In genomic region chr3:15345051-15345607, GRCh38 we compare ENCODE assay signal across 9 cellular contexts. TPM values are rescaled to one million over a fixed set of nuclear protein-coding genes. Genes with fewer than 3 reads are reported as not detected.
A peak's percentile ranks its signal among the peaks of the same experiment; 100 is the strongest.
DNase-seq lines count a peak whose midpoint lies in the region; ATAC-seq and FAIRE-seq lines count a peak whose summit lies in the region.
"Had no signal": no experiment of that assay in that cellular context is flagged by ENCODE, and none has a peak within 500 bp of the region (broad histone marks: within the 10 kb centered on the region; RNA-seq: fewer than 3 reads in every experiment).

No MANE protein-coding gene starts in this region.

- H3K14ac ChIP-seq in neuronal stem cell (ENCODE audit: low read length), result no peak overlapping the region

- H3K4me1 ChIP-seq in naive thymus-derived CD4-positive, alpha-beta T cell (ENCODE audit: control insufficient read depth in 2 of 2, insufficient read depth in 2 of 2, low read length in 2 of 2), result peaks cover 34 to 37% of the 10 kb centered on the region in 2 donors
- no peaks in the 10 kb centered on the region for H3K4me1 ChIP-seq in neuronal stem cell (ENCODE audit: control insufficient read depth in 2 of 2, insufficient read depth in 1 of 2, low read depth in 1 of 2, low read length in 2 of 2)

- no peak overlapping the region for H3K18ac ChIP-seq in neuronal stem cell (ENCODE audit: low read length)

- H3K4ac ChIP-seq in neuronal stem cell (ENCODE audit: low read length), result no peak overlapping the region

- ATAC-seq in GM18520 (IDR thresholded peaks at IDR 0.05; ENCODE audit: unreplicated experiment), result peak; percentile 31
- ATAC-seq in HG02885 (IDR thresholded peaks at IDR 0.05; ENCODE audit: poor library complexity, unreplicated experiment), result peak; percentile 33
- ATAC-seq in naive thymus-derived CD4-positive, alpha-beta T cell, result peak; percentile 3

- intact Hi-C loops in naive thymus-derived CD4-positive, alpha-beta T cell (cut with micrococcal nuclease), result no loop called here

- no peaks in the 10 kb centered on the region for H3K27me3 ChIP-seq in naive thymus-derived CD4-positive, alpha-beta T cell (ENCODE audit: control insufficient read depth in 2 of 2, insufficient read depth in 2 of 2, low read length in 2 of 2)
- H3K27me3 ChIP-seq in neuronal stem cell (ENCODE audit: control insufficient read depth in 3 of 3, insufficient read depth in 3 of 3, low read depth in 1 of 3, low read length in 3 of 3), result peaks cover 0 to 16% (median 0%) of the 10 kb centered on the region in 3 experiments

- peaks cover 0 to 21% (median 0%) of the 10 kb centered on the region in 5 donors for H3K27me3 Mint-ChIP-seq in naive thymus-derived CD4-positive, alpha-beta T cell

- H3K9me3 Mint-ChIP-seq in naive thymus-derived CD4-positive, alpha-beta T cell, result peaks cover 0 to 10% (median 3%) of the 10 kb centered on the region in 11 donors

- H3K79me1 ChIP-seq in neuronal stem cell (ENCODE audit: low read depth, low read length), result no peaks in the 10 kb centered on the region

- WGBS in neuronal stem cell (ENCODE audit: extremely low coverage in 2 of 2, insufficient read length in 2 of 2, insufficient replicate concordance in 1 of 2), 2 donors, result no CpG with 5 or more reads among the region's 4 CpGs

- H3K9me3 ChIP-seq in naive thymus-derived CD4-positive, alpha-beta T cell (ENCODE audit: control insufficient read depth in 2 of 3, low read length in 3 of 3), result no peaks in the 10 kb centered on the region
- H3K9me3 ChIP-seq in neuronal stem cell (replicated peaks in 1 of 2; ENCODE audit: control insufficient read depth in 2 of 2, insufficient read depth in 1 of 2, low read depth in 1 of 2, low read length in 2 of 2), result no peaks in the 10 kb centered on the region

- H2BK120ac ChIP-seq in neuronal stem cell (ENCODE audit: low read depth, low read length), result no peak overlapping the region

- H3K4me2 ChIP-seq in neuronal stem cell (ENCODE audit: insufficient read depth, low read length, poor library complexity, severe bottlenecking), result no peak overlapping the region

- H2AFZ ChIP-seq in neuronal stem cell (ENCODE audit: low read length), result no peak overlapping the region

- no peak overlapping the region for H2BK15ac ChIP-seq in neuronal stem cell (ENCODE audit: low read length)

- H3K9ac ChIP-seq in neuronal stem cell (ENCODE audit: low read depth, low read length, poor library complexity), result no peak overlapping the region

- H2AK5ac ChIP-seq in neuronal stem cell (ENCODE audit: low read depth, low read length), result no peak overlapping the region

- H3K23ac ChIP-seq in neuronal stem cell (ENCODE audit: low read depth, low read length, poor library complexity), result no peak overlapping the region

- peaks cover 33 to 76% (median 63%) of the 10 kb centered on the region in 7 donors for H3K4me1 Mint-ChIP-seq in naive thymus-derived CD4-positive, alpha-beta T cell

- H3K27ac Mint-ChIP-seq in naive thymus-derived CD4-positive, alpha-beta T cell, result peak overlapping the region in 8 of 9 donors; percentile 14 to 72 (median 50)

- CTCF ChIA-PET in naive thymus-derived CD4-positive, alpha-beta T cell (lab: Charles Lee), result interaction anchor here (1.4 to 2.5 kb wide), 2 partner anchors 11 to 77 kb away, joined by 3 to 9 read pairs; no protein-coding TSS in a partner anchor

- no peak overlapping the region for H3K27ac ChIP-seq in naive thymus-derived CD4-positive, alpha-beta T cell (ENCODE audit: low read depth, low read length)
- H3K27ac ChIP-seq in neuronal stem cell (replicated peaks; ENCODE audit: low read length), result no peak overlapping the region

- DNase-seq in NCI-H2171 treated with DMSO at 0.1 percent for 48 hours (lab: John Stamatoyannopoulos, UW) (peak; percentile 83), neuronal stem cell (ENCODE audit: low spot score) (no peak), SKM-1 (lab: John Stamatoyannopoulos, UW; ENCODE audit: unreplicated experiment) (no peak), frontal cortex (ENCODE audit: low spot score in 2 of 2) (no peak), CD1c-positive myeloid dendritic cell (ENCODE audit: extremely low spot score) (no peak)
- no peak for DNase-seq in naive thymus-derived CD4-positive, alpha-beta T cell
- DNase-seq: T-helper 9 cell had no signal

- H2BK5ac ChIP-seq in neuronal stem cell (ENCODE audit: low read length), result no peak overlapping the region

- no peak overlapping the region for H4K91ac ChIP-seq in neuronal stem cell (ENCODE audit: low read depth, low read length, poor library complexity)

- H3K36me3 Mint-ChIP-seq in naive thymus-derived CD4-positive, alpha-beta T cell, result peaks cover 0 to 26% (median 0%) of the 10 kb centered on the region in 5 donors

- H4K8ac ChIP-seq in neuronal stem cell (ENCODE audit: low read depth, low read length), result no peak overlapping the region

- no peak for FAIRE-seq in frontal cortex (lab: Jason Lieb, UNC)

- H3K4me3 ChIP-seq in naive thymus-derived CD4-positive, alpha-beta T cell (ENCODE audit: low read length), result no peak overlapping the region
- no peak overlapping the region for H3K4me3 ChIP-seq in neuronal stem cell (ENCODE audit: low read length in 2 of 2)

- no peak overlapping the region for H2BK12ac ChIP-seq in neuronal stem cell (ENCODE audit: low read length)

- H3K36me3 ChIP-seq in naive thymus-derived CD4-positive, alpha-beta T cell (ENCODE audit: control insufficient read depth in 2 of 3, insufficient read depth in 3 of 3, low read length in 3 of 3), result no peaks in the 10 kb centered on the region
- no peaks in the 10 kb centered on the region for H3K36me3 ChIP-seq in neuronal stem cell (replicated peaks in 1 of 2; ENCODE audit: control insufficient read depth in 2 of 2, insufficient read depth in 2 of 2, low read length in 2 of 2)

- POLR2A ChIA-PET in naive thymus-derived CD4-positive, alpha-beta T cell (lab: Charles Lee), result interaction anchor here (1.0 to 1.6 kb wide), 2 partner anchors 10 to 12 kb away, joined by 5 read pairs; partner anchors contain the start of gene SH3BP5

- peak overlapping the region in 2 of 10 donors; percentile 39 to 45 for H3K4me3 Mint-ChIP-seq in naive thymus-derived CD4-positive, alpha-beta T cell

RNA-seq across cellular contexts. Expression of gene SH3BP5, which starts 12.7 kb away (rescaled TPM):
- total RNA-seq in naive thymus-derived CD4-positive, alpha-beta T cell, result 10 to 100 TPM; 18.5 to 64.7 (median 39.5) TPM
- polyA plus RNA-seq in naive thymus-derived CD4-positive, alpha-beta T cell, result 10 to 100 TPM; 38.2 to 49.6 TPM
- 6.1 TPM for polyA plus RNA-seq in neuronal stem cell (2013, experiment 1 of 2)
- 6.0 TPM for polyA plus RNA-seq in neuronal stem cell (2013, experiment 2 of 2)
- 67.7 TPM for total RNA-seq in frontal cortex
